ENCODE assay signal across 1 cellular context in genomic region chr11:66438504-66439466, GRCh38.
TF ChIP-seq lines count a peak whose summit lies in the region.

MRPL11 (minus strand) TSS chr11:66438848; CDS start chr11:66438754, 94 bp downstream.

TF ChIP-seq in GM12878, 131 proteins besides CTCF, POLR2A, EP300 and RAD21 (continued from another document):
- TF ChIP-seq BHLHE40 (IDR thresholded peaks at IDR 0.05; ENCODE audit: borderline replicate concordance in 1 of 2, low read depth in 2 of 2, low read length in 1 of 2) (peak in 1 of 2 experiments; percentile 41; a peak in 2 of 4 replicates), USF1 (IDR thresholded peaks at IDR 0.05; ENCODE audit: borderline replicate concordance, extremely low read length, insufficient read depth, low read depth, low read length) (no peak), ZBTB33 (IDR thresholded peaks at IDR 0.05) (peak; percentile 94), TARDBP (IDR thresholded peaks at IDR 0.05; ENCODE audit: borderline replicate concordance) (peak; percentile 68; the same call in 1 of the 2 replicates), NR2F1 (conservative IDR thresholded peaks at IDR 0.05) (peak; percentile 100), HDAC6 (IDR thresholded peaks at IDR 0.05; ENCODE audit: unreplicated experiment) (peak; percentile 82), GATAD2B (conservative IDR thresholded peaks at IDR 0.05; ENCODE audit: low read depth) (0 out of 2 replicates have a peak, but pooled peaks have one; percentile 15), USF2 (IDR thresholded peaks at IDR 0.05; ENCODE audit: borderline replicate concordance, low read depth, low read length) (no peak), ZBED1 (IDR thresholded peaks at IDR 0.05; ENCODE audit: borderline replicate concordance) (no peak), SP1 (IDR thresholded peaks at IDR 0.05; ENCODE audit: low read depth, low read length) (peak; percentile 53), RELB (IDR thresholded peaks at IDR 0.05; ENCODE audit: low read depth) (peak; percentile 99), NBN (IDR thresholded peaks at IDR 0.05) (peak; percentile 93), ZNF207 (IDR thresholded peaks at IDR 0.05; ENCODE audit: borderline replicate concordance) (peak; percentile 99), IKZF2 (IDR thresholded peaks at IDR 0.05) (peak in 1 of 2 experiments; percentile 30; a peak in 1 of 4 replicates), CBFB (IDR thresholded peaks at IDR 0.05; ENCODE audit: low read depth) (peak; percentile 94), RB1 (IDR thresholded peaks at IDR 0.05; ENCODE audit: borderline replicate concordance) (peak; percentile 94; the same call in 1 of the 2 replicates), STAT1 (conservative IDR thresholded peaks at IDR 0.05) (peak; percentile 96; the same call in 1 of the 2 replicates), CHD2 (IDR thresholded peaks at IDR 0.05; ENCODE audit: borderline replicate concordance, low read depth, low read length) (no peak; the same call in 1 of the 2 replicates), RCOR1 (conservative IDR thresholded peaks at IDR 0.05; ENCODE audit: low read depth, low read length) (no peak)
